11 cellular contexts compared by ENCODE assay signal in the genomic region with DNA sequence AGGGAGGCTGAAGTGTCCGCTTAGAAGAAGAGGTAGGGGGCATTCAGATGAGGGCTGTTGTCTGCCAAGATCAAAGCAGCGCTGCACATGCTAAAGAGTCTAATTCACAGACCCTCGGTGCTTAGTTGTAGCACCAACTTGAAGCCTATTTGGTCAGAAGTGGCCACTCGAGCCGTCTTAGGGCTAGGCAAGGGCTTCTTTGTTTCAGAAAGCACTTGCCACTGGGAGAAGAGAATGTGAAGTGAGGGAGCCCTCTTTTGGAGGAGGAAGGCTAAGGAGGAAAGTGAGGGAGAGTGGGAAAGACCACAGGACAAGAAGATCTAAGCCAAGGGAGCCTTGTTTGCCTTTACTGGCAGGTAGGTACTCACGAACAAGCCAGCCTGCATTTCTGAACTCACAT.
DNase-seq lines count a peak whose midpoint lies in the region; ATAC-seq, FAIRE-seq and TF ChIP-seq lines count a peak whose summit lies in the region.
"Had no signal": no experiment of that assay in that cellular context is flagged by ENCODE, and none has a peak within 500 bp of the region (broad histone marks: within the 10 kb centered on the region; RNA-seq: fewer than 3 reads in every experiment).

No MANE protein-coding gene starts in this region.

- H3K36me3 ChIP-seq in A673 (ENCODE audit: insufficient read depth, low read length, poor library complexity, severe bottlenecking) = no peaks in the 10 kb centered on the region
- H3K36me3 ChIP-seq in astrocyte (ENCODE audit: insufficient read depth, low read length) = no peaks in the 10 kb centered on the region
- no peaks in the 10 kb centered on the region for H3K36me3 ChIP-seq in psoas muscle (ENCODE audit: insufficient read depth in 1 of 2, low read depth in 1 of 2)
- H3K36me3 ChIP-seq: esophagus squamous epithelium had no signal

- H3K27ac ChIP-seq in A673 (ENCODE audit: low read depth, low read length, poor library complexity, severe bottlenecking) (no peak overlapping the region), astrocyte (ENCODE audit: low read depth, low read length) (no peak overlapping the region), psoas muscle (no peak overlapping the region)
- H3K27ac ChIP-seq: esophagus squamous epithelium had no signal

- H4K20me1 ChIP-seq in astrocyte (ENCODE audit: insufficient read depth, low read length) = no peaks in the 10 kb centered on the region

- no peaks in the 10 kb centered on the region for H3K9me3 ChIP-seq in A673 (ENCODE audit: low read depth, low read length, poor library complexity, severe bottlenecking)
- no peaks in the 10 kb centered on the region for H3K9me3 ChIP-seq in astrocyte (ENCODE audit: insufficient read depth, low read depth, low read length)
- no peaks in the 10 kb centered on the region for H3K9me3 ChIP-seq in psoas muscle
- H3K9me3 ChIP-seq: esophagus squamous epithelium had no signal

- no peak overlapping the region for H3K27ac Mint-ChIP-seq in astrocyte (ENCODE audit: unreplicated experiment)
- H3K27ac Mint-ChIP-seq: activated naive CD8-positive, alpha-beta T cell had no signal

- WGBS in psoas muscle, 3 donors = 25 to 32% (median 25%) methylated on average over 6 of the region's 6 CpGs

- H3K4me3 Mint-ChIP-seq in astrocyte (ENCODE audit: unreplicated experiment) = no peak overlapping the region
- H3K4me3 Mint-ChIP-seq: activated naive CD8-positive, alpha-beta T cell had no signal

- peaks cover 6% of the 10 kb centered on the region for H3K9me3 Mint-ChIP-seq in astrocyte (ENCODE audit: unreplicated experiment)

- no peaks in the 10 kb centered on the region for H3K36me3 Mint-ChIP-seq in astrocyte (ENCODE audit: low read depth, unreplicated experiment)
- H3K36me3 Mint-ChIP-seq: activated naive CD8-positive, alpha-beta T cell had no signal

- no peak overlapping the region for H3K9ac ChIP-seq in astrocyte (ENCODE audit: low read length)

- no peaks in the 10 kb centered on the region for H3K79me2 ChIP-seq in astrocyte (ENCODE audit: insufficient read depth, low read length)

- CTCF ChIA-PET in A673 (lab: Charles Lee) = no interaction called here

- no peak for FAIRE-seq in astrocyte (lab: Jason Lieb, UNC)

- peaks cover 19% of the 10 kb centered on the region for H3K4me1 ChIP-seq in A673 (ENCODE audit: insufficient read depth, low read length, poor library complexity, severe bottlenecking)
- H3K4me1 ChIP-seq in astrocyte (ENCODE audit: insufficient read depth, low read length) = no peaks in the 10 kb centered on the region
- no peaks in the 10 kb centered on the region for H3K4me1 ChIP-seq in psoas muscle
- H3K4me1 ChIP-seq: esophagus squamous epithelium had no signal

- peaks cover 5% of the 10 kb centered on the region for H3K4me1 Mint-ChIP-seq in astrocyte (ENCODE audit: low read depth, unreplicated experiment)

- POLR2A ChIA-PET in A673 (lab: Charles Lee; ENCODE audit: low non-redundant PET) = no interaction called here

- H2AFZ ChIP-seq in astrocyte (ENCODE audit: low read depth, low read length) = no peak overlapping the region

- intact Hi-C loops in A673 (cut with micrococcal nuclease; ENCODE audit: unreplicated experiment) = loop anchor here (2.0 to 10.0 kb wide), 2 partner anchors 265 to 1333 kb away; no protein-coding TSS in a partner anchor
- intact Hi-C loops in psoas muscle (cut with DNase I) = no loop called here

- peak; percentile 42 for DNase-seq in A673 (ENCODE audit: low spot score)
- peak; percentile 20 for DNase-seq in HT1080 (ENCODE audit: low read depth)
- peak; percentile 32 for DNase-seq in astrocyte (ENCODE audit: low read depth)
- peak; percentile 34 for DNase-seq in iris pigment epithelial cell (ENCODE audit: low read depth)
- no peak for DNase-seq in stimulated activated CD4-positive, alpha-beta T cell treated with anti-CD3 and anti-CD28 coated beads, Interleukin-1b, Interleukin-23, amount 100 ng/mL, for 48 hours
- no peak for DNase-seq in GDM1 (lab: John Stamatoyannopoulos, UW)
- no peak for DNase-seq in activated gamma-delta T cell treated with Interleukin-2 at 50 U/mL for 16 hours
- DNase-seq in psoas muscle = no peak
- DNase-seq: esophagus squamous epithelium; NK-92 treated with Interleukin-12 subunit alpha and Interleukin-12 subunit beta, amount 100 ng/mL, for 24 hours had no signal

- H3K4me3 ChIP-seq in A673 (ENCODE audit: low read depth, low read length, poor library complexity, severe bottlenecking) = no peak overlapping the region
- no peak overlapping the region for H3K4me3 ChIP-seq in astrocyte (ENCODE audit: insufficient read depth, low read depth, low read length)
- no peak overlapping the region for H3K4me3 ChIP-seq in psoas muscle
- H3K4me3 ChIP-seq: esophagus squamous epithelium had no signal

- H3K27me3 Mint-ChIP-seq in astrocyte (ENCODE audit: low read depth, unreplicated experiment) = no peaks in the 10 kb centered on the region

- ATAC-seq in psoas muscle = no peak

- TF ChIP-seq CTCF in A673 (conservative IDR thresholded peaks at IDR 0.05; ENCODE audit: low read depth, low read length) (peak; percentile 54), astrocyte (IDR thresholded peaks at IDR 0.05; ENCODE audit: insufficient read depth, low read depth, low read length) (peak; percentile 16), psoas muscle (IDR thresholded peaks at IDR 0.05) (no peak)

- BruUV-seq in A673 (replicated peaks; lab: Mats Ljungman, UMichigan) = no TSS peak

- no peaks in the 10 kb centered on the region for H3K27me3 ChIP-seq in A673 (replicated peaks; ENCODE audit: insufficient read depth, low read depth, low read length, poor library complexity)
- H3K27me3 ChIP-seq in astrocyte (ENCODE audit: insufficient read depth, low read length) = no peaks in the 10 kb centered on the region
- no peaks in the 10 kb centered on the region for H3K27me3 ChIP-seq in psoas muscle (ENCODE audit: insufficient read depth in 3 of 3, low read length in 2 of 3)
- H3K27me3 ChIP-seq: esophagus squamous epithelium had no signal

- H3K4me2 ChIP-seq in astrocyte (ENCODE audit: low read length) = no peak overlapping the region

Comparison
In these comparisons a context has a peak if more than half of its experiments do, and no peak if none do; other contexts are left out.
1. DNase-seq: peak in A673 (single experiment), HT1080 (single experiment), astrocyte (single experiment) and iris pigment epithelial cell (single experiment); none in stimulated activated CD4-positive, alpha-beta T cell treated with anti-CD3 and anti-CD28 coated beads, Interleukin-1b, Interleukin-23, amount 100 ng/mL, for 48 hours (single experiment), GDM1 (single experiment), activated gamma-delta T cell treated with Interleukin-2 at 50 U/mL for 16 hours (single experiment) and psoas muscle (0 of 2).